8 cellular contexts compared by ENCODE assay signal in genomic region chr14:63642229-63642611, GRCh38. TPM values are rescaled to one million over a fixed set of nuclear protein-coding genes. Genes with fewer than 3 reads are reported as not detected.
DNase-seq lines count a peak whose midpoint lies in the region; ATAC-seq and TF ChIP-seq lines count a peak whose summit lies in the region.

No MANE protein-coding gene starts in this region.

- DNase-seq in COLO829 (ENCODE audit: low spot score) (peak; percentile 83), HUDEP-2 (lab: John Stamatoyannopoulos, UW; ENCODE audit: unreplicated experiment in 76 of 76) (peak in 72 of 76 experiments; percentile 29 to 92 (median 73)), NOMO-1 treated with dmso at 0.1 percent for 144 hours (lab: John Stamatoyannopoulos, UW; ENCODE audit: unreplicated experiment) (peak; percentile 87), activated T-cell treated with anti-CD3 and anti-CD28 coated beads for 24 hours (ENCODE audit: low read depth) (peak; percentile 75), erythroblast (lab: John Stamatoyannopoulos, UW) (peak; percentile 93 to 94), mucosa of gallbladder (ENCODE audit: low spot score) (peak; percentile 92)
- DNase-seq in stimulated activated CD8-positive, alpha-beta memory T cell treated with anti-CD3 and anti-CD28 coated beads, Interleukin-4, amount 100 ng/mL, for 24 hours (ENCODE audit: low read depth), result peak; percentile 53

- ATAC-seq in GM21390 (IDR thresholded peaks at IDR 0.05; ENCODE audit: unreplicated experiment), result peak; percentile 61

- TF ChIP-seq POLR2A in erythroblast (IDR thresholded peaks at IDR 0.05; ENCODE audit: low read length), result no peak

RNA-seq across cellular contexts. Expression of gene WDR89, which starts 0.5 kb away (rescaled TPM):
- total RNA-seq in mucosa of gallbladder, result 13.9 TPM

Comparison
In these comparisons a context has a peak if more than half of its experiments do, and no peak if none do; other contexts are left out.
1. Peak in every context shown above with its lines: DNase-seq and ATAC-seq.